Comparison of ENCODE assay signal across 8 cellular contexts in the genomic region with DNA sequence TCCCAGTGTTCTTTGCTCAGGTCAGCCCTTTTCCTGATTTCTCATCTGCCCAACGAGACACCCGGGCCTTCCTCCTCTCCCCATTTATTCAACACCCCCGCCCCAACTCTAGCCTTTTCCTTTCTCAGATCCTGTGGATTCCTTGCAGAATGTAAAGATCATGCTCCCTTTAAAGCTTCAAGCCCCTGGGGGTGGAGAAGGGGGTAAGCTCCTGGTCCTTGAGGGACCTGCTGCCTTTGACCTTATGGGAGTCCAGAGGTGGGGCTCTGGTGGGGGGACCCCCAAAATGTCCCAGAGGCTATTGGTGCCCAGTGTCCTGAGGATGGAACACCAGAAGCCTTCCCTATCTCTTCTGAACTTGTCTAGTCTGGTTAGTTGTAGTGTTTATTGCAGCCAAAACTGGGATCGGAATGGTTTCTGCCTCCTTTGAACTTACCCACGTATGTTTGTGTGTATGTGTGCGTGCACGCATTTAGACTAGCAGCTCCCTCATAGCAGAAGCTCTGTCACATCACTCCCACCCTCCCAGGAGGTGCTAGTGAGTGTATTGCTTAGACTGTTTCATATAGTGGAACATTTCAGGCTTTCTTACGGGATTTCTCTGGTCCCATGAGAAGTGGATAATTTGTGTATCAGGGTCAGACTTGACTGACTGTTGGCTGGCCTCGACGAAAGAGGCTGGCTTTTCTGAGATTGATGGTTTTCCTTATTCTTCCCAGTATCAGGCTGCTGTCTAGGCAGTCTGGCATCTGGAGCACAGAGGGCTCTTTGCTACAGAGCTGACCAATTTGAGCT. TPM values are rescaled to one million over a fixed set of nuclear protein-coding genes. Genes with fewer than 3 reads are reported as not detected.
A peak's percentile ranks its signal among the peaks of the same experiment; 100 is the strongest.
DNase-seq lines count a peak whose midpoint lies in the region; ATAC-seq and TF ChIP-seq lines count a peak whose summit lies in the region.

No MANE protein-coding gene starts in this region.

- H3K4me1 Mint-ChIP-seq in activated naive CD8-positive, alpha-beta T cell (ENCODE audit: low read depth), result peaks cover 44% of the 10 kb centered on the region

- H3K27me3 Mint-ChIP-seq in activated naive CD8-positive, alpha-beta T cell, result no peaks in the 10 kb centered on the region

- 28 to 36% methylated on average over 10 of the region's 10 CpGs for WGBS in heart right ventricle, 2 donors
- WGBS in suprapubic skin, result 7% methylated on average over 10 of the region's 10 CpGs

- TF ChIP-seq POLR2A in suprapubic skin (IDR thresholded peaks at IDR 0.05), result no peak

- no peaks in the 10 kb centered on the region for H3K9me3 Mint-ChIP-seq in activated naive CD8-positive, alpha-beta T cell (ENCODE audit: low read depth)

- DNase-seq in heart right ventricle (no peak), cardiac septum (ENCODE audit: low spot score) (no peak), inferior parietal cortex (ENCODE audit: extremely low spot score) (peak; percentile 39), suprapubic skin (ENCODE audit: low spot score in 2 of 2) (no peak), LoVo (ENCODE audit: low spot score) (no peak)
- DNase-seq in stimulated activated CD4-positive, alpha-beta T cell treated with anti-CD3 and anti-CD28 coated beads, Interleukin-2, amount 100 ng/mL, for 48 hours, result no peak

- H3K27ac ChIP-seq in heart right ventricle (peak overlapping the region in 3 of 10 donors; percentile 49 to 79 (median 64)), suprapubic skin (no peak overlapping the region)

- H3K9me3 ChIP-seq in heart right ventricle (no peaks in the 10 kb centered on the region), suprapubic skin (no peaks in the 10 kb centered on the region)

- intact Hi-C loops in heart right ventricle (cut with DNase I) (loop anchor here in 4 of 10 donors (2.0 to 10.0 kb wide), 4 partner anchors 113 to 216 kb away; no protein-coding TSS in a partner anchor), cardiac septum (cut with DNase I) (loop anchor here (5.0 kb wide), 2 partner anchors 176 to 211 kb away; no protein-coding TSS in a partner anchor)

- peaks cover 8% of the 10 kb centered on the region for H3K36me3 Mint-ChIP-seq in activated naive CD8-positive, alpha-beta T cell

- H3K27ac Mint-ChIP-seq in activated naive CD8-positive, alpha-beta T cell, result peak overlapping the region; percentile 89

- no peak for TF ChIP-seq CTCF in heart right ventricle (IDR thresholded peaks at IDR 0.05)
- no peak for TF ChIP-seq CTCF in suprapubic skin (IDR thresholded peaks at IDR 0.05)

- H3K4me3 ChIP-seq in heart right ventricle (peak overlapping the region in 9 of 10 donors; percentile 64 to 95 (median 88)), suprapubic skin (peak overlapping the region; percentile 88)

- H3K36me3 ChIP-seq in heart right ventricle (peaks cover 0 to 15% (median 0%) of the 10 kb centered on the region in 9 donors), suprapubic skin (no peaks in the 10 kb centered on the region)

- peaks cover 0 to 12% (median 0%) of the 10 kb centered on the region in 7 donors for H3K27me3 ChIP-seq in heart right ventricle
- H3K27me3 ChIP-seq in suprapubic skin, result no peaks in the 10 kb centered on the region

- TF ChIP-seq EP300 in suprapubic skin (IDR thresholded peaks at IDR 0.05), result no peak

- peak overlapping the region; percentile 92 for H3K4me3 Mint-ChIP-seq in activated naive CD8-positive, alpha-beta T cell

- ATAC-seq in heart right ventricle (peak in 1 of 8 donors; percentile 3), HG02642 (IDR thresholded peaks at IDR 0.05; ENCODE audit: poor library complexity, unreplicated experiment) (no peak)

- peaks cover 0 to 52% (median 39%) of the 10 kb centered on the region in 9 donors for H3K4me1 ChIP-seq in heart right ventricle
- H3K4me1 ChIP-seq in suprapubic skin, result peaks cover 50% of the 10 kb centered on the region

RNA-seq across cellular contexts. Expression of gene GALNT10, which starts 1.1 kb away (rescaled TPM):
- total RNA-seq in heart right ventricle (10 to 100 TPM in 7 of 10 donors, 1 to 10 TPM in 3; 8.9 to 19.0 (median 12.9) TPM), cardiac septum (15.5 TPM), suprapubic skin (10 to 100 TPM; 11.6 to 16.3 (median 14.8) TPM)
- 1 to 10 TPM; 3.1 to 5.1 TPM for polyA plus RNA-seq in heart right ventricle
